In genomic region chr6:31266721-31267360, GRCh38 we compare ENCODE assay signal across 17 cellular contexts. TPM values are rescaled to one million over a fixed set of nuclear protein-coding genes. Genes with fewer than 3 reads are reported as not detected.
DNase-seq lines count a peak whose midpoint lies in the region; ATAC-seq and TF ChIP-seq lines count a peak whose summit lies in the region.
"Had no signal": no experiment of that assay in that cellular context is flagged by ENCODE, and none has a peak within 500 bp of the region (broad histone marks: within the 10 kb centered on the region; RNA-seq: fewer than 3 reads in every experiment).

No MANE protein-coding gene starts in this region.

- no peak overlapping the region for H3K27ac ChIP-seq in CD4-positive, alpha-beta T cell (ENCODE audit: low read depth, low read length)
- H3K27ac ChIP-seq in breast epithelium, result no peak overlapping the region
- H3K27ac ChIP-seq: adrenal gland, stomach had no signal

- no peaks in the 10 kb centered on the region for H3K27me3 ChIP-seq in CD4-positive, alpha-beta T cell (ENCODE audit: control insufficient read depth, insufficient read depth, low read length)
- H3K27me3 ChIP-seq in breast epithelium, result no peaks in the 10 kb centered on the region
- H3K27me3 ChIP-seq: adrenal gland, stomach, transverse colon had no signal

- peaks cover 36 to 46% of the 10 kb centered on the region in 2 donors for H3K36me3 Mint-ChIP-seq in CD14-positive monocyte
- peaks cover 69% of the 10 kb centered on the region for H3K36me3 Mint-ChIP-seq in CD4-positive, alpha-beta T cell (ENCODE audit: low read depth)
- peaks cover 18% of the 10 kb centered on the region for H3K36me3 Mint-ChIP-seq in T-helper 17 cell (ENCODE audit: low read depth)
- peaks cover 31 to 39% (median 32%) of the 10 kb centered on the region in 3 donors for H3K36me3 Mint-ChIP-seq in immature natural killer cell
- H3K36me3 Mint-ChIP-seq in glutamatergic neuron (ENCODE audit: unreplicated experiment), result no peaks in the 10 kb centered on the region

- no peak for ATAC-seq in CD4-positive, alpha-beta T cell (ENCODE audit: poor library complexity)
- ATAC-seq in T-helper 17 cell, result peak; percentile 24
- ATAC-seq: left colon, SK-N-SH treated with all-trans-retinoic acid at 6 μM for 48 hours had no signal

- H3K4me3 Mint-ChIP-seq in CD14-positive monocyte (peak overlapping the region; percentile 3 to 52), T-helper 17 cell (peak overlapping the region; percentile 97), immature natural killer cell (peak overlapping the region; percentile 28 to 99 (median 46)), glutamatergic neuron (ENCODE audit: unreplicated experiment) (no peak overlapping the region)
- peak overlapping the region; percentile 89 for H3K4me3 Mint-ChIP-seq in CD4-positive, alpha-beta T cell
- H3K4me3 Mint-ChIP-seq: nephron had no signal

- POLR2A ChIA-PET in CD4-positive, alpha-beta T cell (lab: Charles Lee), result interaction anchor here (0.8 to 1.1 kb wide), 3 partner anchors 70 to 87 kb away, joined by 3 to 9 read pairs (median 8); no protein-coding TSS in a partner anchor

- no peak for DNase-seq in CD14-positive monocyte (ENCODE audit: low spot score)
- DNase-seq in CD4-positive, alpha-beta T cell, result no peak
- peak in 1 of 3 donors; percentile 7 for DNase-seq in T-helper 17 cell
- DNase-seq in immature natural killer cell, result no peak
- no peak for DNase-seq in glutamatergic neuron
- DNase-seq in breast epithelium (ENCODE audit: low spot score in 2 of 2), result no peak
- no peak for DNase-seq in NOMO-1 treated with dmso at 0.1 percent for 144 hours (lab: John Stamatoyannopoulos, UW; ENCODE audit: unreplicated experiment)
- DNase-seq: activated CD4-positive, alpha-beta T cell treated with anti-CD3 and anti-CD28 coated beads, Interleukin-2, amount 50 U/mL, for 1 hour; adrenal gland; left colon; NCI-H1417; NCI-H510A treated with DMSO at 0.1 percent for 48 hours; stimulated activated CD4-positive, alpha-beta T cell treated with anti-CD3 and anti-CD28 coated beads, Interleukin-2, amount 100 ng/mL, for 24 hours; stomach; transverse colon had no signal

- TF ChIP-seq CTCF in CD14-positive monocyte (IDR thresholded peaks at IDR 0.05), result no peak
- no peak for TF ChIP-seq CTCF in CD4-positive, alpha-beta T cell (IDR thresholded peaks at IDR 0.05)
- no peak for TF ChIP-seq CTCF in glutamatergic neuron (IDR thresholded peaks at IDR 0.05; ENCODE audit: partially characterized antibody, unreplicated experiment)
- TF ChIP-seq CTCF in breast epithelium (IDR thresholded peaks at IDR 0.05), result no peak

- intact Hi-C loops in CD14-positive monocyte (cut with micrococcal nuclease) (loop anchor here (5.0 kb wide), 3 partner anchors 40 to 85 kb away; no protein-coding TSS in a partner anchor), breast epithelium (cut with DNase I; ENCODE audit: low total_unique reads) (no loop called here)
- intact Hi-C loops in CD4-positive, alpha-beta T cell (cut with DNase I, micrococcal nuclease), result loop anchor here in 1 of 2 experiments (2.0 kb wide), 1 partner anchor 84 kb away; no protein-coding TSS in a partner anchor

- H3K4me3 ChIP-seq in breast epithelium, result no peak overlapping the region
- H3K4me3 ChIP-seq: adrenal gland, stomach, transverse colon had no signal

- H3K36me3 ChIP-seq in breast epithelium, result no peaks in the 10 kb centered on the region
- H3K36me3 ChIP-seq: transverse colon had no signal

- peaks cover 36% of the 10 kb centered on the region for H3K4me1 Mint-ChIP-seq in CD14-positive monocyte
- peaks cover 56% of the 10 kb centered on the region for H3K4me1 Mint-ChIP-seq in CD4-positive, alpha-beta T cell (ENCODE audit: low read depth)
- H3K4me1 Mint-ChIP-seq in T-helper 17 cell, result peaks cover 41% of the 10 kb centered on the region
- H3K4me1 Mint-ChIP-seq in immature natural killer cell, result peaks cover 40 to 42% of the 10 kb centered on the region in 2 donors
- H3K4me1 Mint-ChIP-seq in glutamatergic neuron (ENCODE audit: low read depth, unreplicated experiment), result peaks cover 3% of the 10 kb centered on the region
- H3K4me1 Mint-ChIP-seq: nephron had no signal

- H3K9me3 Mint-ChIP-seq in CD14-positive monocyte (peaks cover 15 to 44% (median 34%) of the 10 kb centered on the region in 7 donors), immature natural killer cell (peaks cover 8 to 23% (median 18%) of the 10 kb centered on the region in 6 donors), glutamatergic neuron (ENCODE audit: unreplicated experiment) (peaks cover 2% of the 10 kb centered on the region)
- H3K9me3 Mint-ChIP-seq in CD4-positive, alpha-beta T cell, result peaks cover 7% of the 10 kb centered on the region

- no peaks in the 10 kb centered on the region for H3K4me1 ChIP-seq in breast epithelium

- H3K9me3 ChIP-seq in CD4-positive, alpha-beta T cell (ENCODE audit: control insufficient read depth, low read length), result peaks cover 10% of the 10 kb centered on the region
- no peaks in the 10 kb centered on the region for H3K9me3 ChIP-seq in T-helper 17 cell (ENCODE audit: control insufficient read depth, low read length, poor library complexity, severe bottlenecking)
- H3K9me3 ChIP-seq in breast epithelium, result no peaks in the 10 kb centered on the region
- H3K9me3 ChIP-seq: adrenal gland, transverse colon had no signal

- H3K27me3 Mint-ChIP-seq in CD14-positive monocyte (ENCODE audit: low read depth in 3 of 3), result peaks cover 0 to 14% (median 2%) of the 10 kb centered on the region in 3 donors
- H3K27me3 Mint-ChIP-seq in CD4-positive, alpha-beta T cell, result no peaks in the 10 kb centered on the region
- H3K27me3 Mint-ChIP-seq in T-helper 17 cell, result no peaks in the 10 kb centered on the region
- H3K27me3 Mint-ChIP-seq in immature natural killer cell (ENCODE audit: low read depth in 3 of 3), result peaks cover 53 to 65% (median 56%) of the 10 kb centered on the region in 3 donors
- peaks cover 5% of the 10 kb centered on the region for H3K27me3 Mint-ChIP-seq in glutamatergic neuron (ENCODE audit: unreplicated experiment)

- H3K27ac Mint-ChIP-seq in CD14-positive monocyte (peak overlapping the region in 4 of 7 donors; percentile 18 to 64 (median 57)), T-helper 17 cell (peak overlapping the region; percentile 100), immature natural killer cell (peak overlapping the region; percentile 51 to 100 (median 86)), glutamatergic neuron (ENCODE audit: unreplicated experiment) (no peak overlapping the region)
- peak overlapping the region; percentile 69 for H3K27ac Mint-ChIP-seq in CD4-positive, alpha-beta T cell
- H3K27ac Mint-ChIP-seq: nephron had no signal

- TF ChIP-seq POLR2A in breast epithelium (IDR thresholded peaks at IDR 0.05), result no peak

- CTCF ChIA-PET in CD4-positive, alpha-beta T cell (lab: Charles Lee), result no interaction called here

RNA-seq across cellular contexts. Expression of gene HLA-C, which starts 5.1 kb away (rescaled TPM):
- polyA plus RNA-seq in CD14-positive monocyte (1,000 to 10,000 TPM; 1,829 to 2,224 TPM), immature natural killer cell (1,000 to 10,000 TPM; 2,339 to 4,766 (median 4,197) TPM)
- total RNA-seq in CD4-positive, alpha-beta T cell, result 1,000 to 10,000 TPM; 1,977 to 1,996 TPM
- total RNA-seq in T-helper 17 cell (1,000 to 10,000 TPM; 1,753 to 2,634 TPM), glutamatergic neuron (ENCODE audit: unreplicated experiment) (13.7 TPM), breast epithelium (100 to 1,000 TPM; 206 to 546 (median 359) TPM)

Comparison
In these comparisons a context has a peak if more than half of its experiments do, and no peak if none do; other contexts are left out.
1. RNA of gene HLA-C, which starts 5.1 kb away (total RNA-seq): 1,753 to 2,634 TPM in T-helper 17 cell, 1,977 to 1,996 TPM in CD4-positive, alpha-beta T cell and 206 to 546 TPM in breast epithelium; 13.7 TPM in glutamatergic neuron (single experiment); every median in the first group is over 10 times any median in the second.